ENCODE assay signal across 9 cellular contexts in the genomic region with DNA sequence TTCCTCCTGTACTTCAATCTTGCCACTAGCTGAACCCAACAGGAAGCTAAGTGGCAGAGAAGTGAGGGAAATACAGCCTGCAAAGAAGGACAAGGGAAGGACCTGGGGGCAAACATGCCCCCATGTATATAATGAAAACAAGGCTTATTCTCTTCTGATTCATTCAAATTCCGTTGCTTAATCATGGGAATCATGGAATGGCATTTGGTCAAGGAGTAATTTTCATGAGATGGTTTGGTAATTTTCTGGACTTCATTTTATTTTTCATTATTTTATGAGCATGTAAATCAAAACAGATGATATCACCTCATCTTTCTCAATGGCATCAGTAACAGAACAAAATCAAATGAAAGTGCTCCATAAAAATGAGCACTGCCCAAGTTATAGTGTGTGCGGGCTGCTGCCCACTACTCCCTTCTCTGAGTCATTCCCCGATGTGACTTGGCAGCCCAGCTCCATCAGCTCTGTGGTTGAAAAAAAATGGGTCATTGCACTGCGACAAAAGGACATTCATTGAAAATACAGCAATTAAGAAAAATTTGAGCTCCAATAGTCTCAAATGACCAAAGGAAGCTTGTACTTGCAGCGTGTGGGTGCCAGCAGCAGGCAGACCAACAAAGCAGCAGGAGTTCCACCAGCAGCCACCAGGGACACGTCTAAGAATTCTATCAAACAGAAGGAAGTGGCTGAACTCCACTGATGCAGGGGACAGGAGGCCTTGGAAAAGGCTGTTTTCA.
DNase-seq lines count a peak whose midpoint lies in the region; ATAC-seq and TF ChIP-seq lines count a peak whose summit lies in the region.
"Had no signal": no experiment of that assay in that cellular context is flagged by ENCODE, and none has a peak within 500 bp of the region (broad histone marks: within the 10 kb centered on the region; RNA-seq: fewer than 3 reads in every experiment).

No MANE protein-coding gene starts in this region.

- no peak overlapping the region for H3K27ac Mint-ChIP-seq in activated CD4-positive, alpha-beta T cell treated with anti-CD3 and anti-CD28 coated beads, Interleukin-2, amount 10 ng/mL, durations not matched to agents 7 days and 5 days
- no peak overlapping the region for H3K27ac Mint-ChIP-seq in glutamatergic neuron (ENCODE audit: unreplicated experiment)

- TF ChIP-seq POLR2A in gastroesophageal sphincter (IDR thresholded peaks at IDR 0.05) = no peak

- ATAC-seq in HG02840 (IDR thresholded peaks at IDR 0.05; ENCODE audit: low FRiP score, unreplicated experiment) (no peak), gastroesophageal sphincter (no peak), HG02678 (IDR thresholded peaks at IDR 0.05; ENCODE audit: unreplicated experiment) (no peak)
- ATAC-seq: Panc1 had no signal

- no peaks in the 10 kb centered on the region for H3K27me3 Mint-ChIP-seq in activated CD4-positive, alpha-beta T cell treated with anti-CD3 and anti-CD28 coated beads, Interleukin-2, amount 10 ng/mL, durations not matched to agents 7 days and 5 days
- no peaks in the 10 kb centered on the region for H3K27me3 Mint-ChIP-seq in glutamatergic neuron (ENCODE audit: unreplicated experiment)

- no peaks in the 10 kb centered on the region for H3K9me3 ChIP-seq in gastroesophageal sphincter

- no peak overlapping the region for H3K4me3 Mint-ChIP-seq in activated CD4-positive, alpha-beta T cell treated with anti-CD3 and anti-CD28 coated beads, Interleukin-2, amount 10 ng/mL, durations not matched to agents 7 days and 5 days
- H3K4me3 Mint-ChIP-seq in glutamatergic neuron (ENCODE audit: unreplicated experiment) = no peak overlapping the region

- H3K4me1 ChIP-seq in gastroesophageal sphincter = peaks cover 0 to 11% (median 5%) of the 10 kb centered on the region in 3 donors

- CTCF ChIA-PET in activated CD4-positive, alpha-beta T cell treated with anti-CD3 and anti-CD28 coated beads, Interleukin-2, amount 10 ng/mL, durations not matched to agents 7 days and 5 days (lab: Charles Lee) = interaction anchor here (1.1 to 3.4 kb wide), 2 partner anchors 11 to 16 kb away, joined by 4 to 7 read pairs; no protein-coding TSS in a partner anchor

- DNase-seq in DMS53 treated with DMSO at 0.1 percent for 48 hours (lab: John Stamatoyannopoulos, UW; ENCODE audit: unreplicated experiment) (peak; percentile 4), glutamatergic neuron (peak; percentile 59), renal cortical epithelial cell (ENCODE audit: low read depth) (peak; percentile 94)
- peak; percentile 26 for DNase-seq in activated CD4-positive, alpha-beta T cell treated with anti-CD3 and anti-CD28 coated beads, Interleukin-2, amount 10 ng/mL, durations not matched to agents 7 days and 5 days

- H3K4me1 Mint-ChIP-seq in activated CD4-positive, alpha-beta T cell treated with anti-CD3 and anti-CD28 coated beads, Interleukin-2, amount 10 ng/mL, durations not matched to agents 7 days and 5 days = peaks cover 8% of the 10 kb centered on the region
- H3K4me1 Mint-ChIP-seq in glutamatergic neuron (ENCODE audit: low read depth, unreplicated experiment) = no peaks in the 10 kb centered on the region

- TF ChIP-seq CTCF in glutamatergic neuron (IDR thresholded peaks at IDR 0.05; ENCODE audit: partially characterized antibody, unreplicated experiment) (peak; percentile 83), gastroesophageal sphincter (IDR thresholded peaks at IDR 0.05) (peak in 2 of 4 experiments; percentile 15 to 41)

- POLR2A ChIA-PET in activated CD4-positive, alpha-beta T cell treated with anti-CD3 and anti-CD28 coated beads, Interleukin-2, amount 10 ng/mL, durations not matched to agents 7 days and 5 days (lab: Charles Lee) = no interaction called here

- WGBS in gastroesophageal sphincter (ENCODE audit: low coverage in 1 of 2), 2 donors = 59 to 79% methylated on average over 3 to 5 of the region's 6 CpGs

- no peak; the same call in 1 of the 2 replicates for TF ChIP-seq RAD21 in Ishikawa (IDR thresholded peaks at IDR 0.05; ENCODE audit: low read depth)

- no peaks in the 10 kb centered on the region for H3K27me3 ChIP-seq in gastroesophageal sphincter

- no peak overlapping the region for H3K27ac ChIP-seq in gastroesophageal sphincter

- peak; percentile 52; the same call in 1 of the 2 replicates for TF ChIP-seq EP300 in Ishikawa (IDR thresholded peaks at IDR 0.05; ENCODE audit: borderline replicate concordance)
- TF ChIP-seq EP300 in gastroesophageal sphincter (IDR thresholded peaks at IDR 0.05) = no peak

- peaks cover 3% of the 10 kb centered on the region for H3K36me3 Mint-ChIP-seq in activated CD4-positive, alpha-beta T cell treated with anti-CD3 and anti-CD28 coated beads, Interleukin-2, amount 10 ng/mL, durations not matched to agents 7 days and 5 days (ENCODE audit: low read depth)
- no peaks in the 10 kb centered on the region for H3K36me3 Mint-ChIP-seq in glutamatergic neuron (ENCODE audit: unreplicated experiment)

- H3K4me3 ChIP-seq in gastroesophageal sphincter = no peak overlapping the region

- H3K36me3 ChIP-seq in gastroesophageal sphincter = no peaks in the 10 kb centered on the region

- H3K9me3 Mint-ChIP-seq in activated CD4-positive, alpha-beta T cell treated with anti-CD3 and anti-CD28 coated beads, Interleukin-2, amount 10 ng/mL, durations not matched to agents 7 days and 5 days = peaks cover 2% of the 10 kb centered on the region
- peaks cover 2% of the 10 kb centered on the region for H3K9me3 Mint-ChIP-seq in glutamatergic neuron (ENCODE audit: unreplicated experiment)

TF ChIP-seq in Ishikawa, 13 proteins besides CTCF, POLR2A, EP300 and RAD21:
- TF ChIP-seq TEAD4 (IDR thresholded peaks at IDR 0.05) = peak; percentile 37; the same call in 1 of the 2 replicates
- TF ChIP-seq, protein P1, sequence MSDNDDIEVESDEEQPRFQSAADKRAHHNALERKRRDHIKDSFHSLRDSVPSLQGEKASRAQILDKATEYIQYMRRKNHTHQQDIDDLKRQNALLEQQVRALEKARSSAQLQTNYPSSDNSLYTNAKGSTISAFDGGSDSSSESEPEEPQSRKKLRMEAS (IDR thresholded peaks at IDR 0.05) = no peak
- TF ChIP-seq FOXM1 (IDR thresholded peaks at IDR 0.05; ENCODE audit: borderline replicate concordance, low read depth) = peak; percentile 35; the same call in 1 of the 2 replicates
- TF ChIP-seq EGR1 (IDR thresholded peaks at IDR 0.05) = no peak
- TF ChIP-seq TCF12 (IDR thresholded peaks at IDR 0.05; ENCODE audit: low read depth) = peak; percentile 66
- TF ChIP-seq, protein P2, sequence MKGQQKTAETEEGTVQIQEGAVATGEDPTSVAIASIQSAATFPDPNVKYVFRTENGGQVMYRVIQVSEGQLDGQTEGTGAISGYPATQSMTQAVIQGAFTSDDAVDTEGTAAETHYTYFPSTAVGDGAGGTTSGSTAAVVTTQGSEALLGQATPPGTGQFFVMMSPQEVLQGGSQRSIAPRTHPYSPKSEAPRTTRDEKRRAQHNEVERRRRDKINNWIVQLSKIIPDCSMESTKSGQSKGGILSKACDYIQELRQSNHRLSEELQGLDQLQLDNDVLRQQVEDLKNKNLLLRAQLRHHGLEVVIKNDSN (IDR thresholded peaks at IDR 0.05) = no peak
- TF ChIP-seq, protein P3, sequence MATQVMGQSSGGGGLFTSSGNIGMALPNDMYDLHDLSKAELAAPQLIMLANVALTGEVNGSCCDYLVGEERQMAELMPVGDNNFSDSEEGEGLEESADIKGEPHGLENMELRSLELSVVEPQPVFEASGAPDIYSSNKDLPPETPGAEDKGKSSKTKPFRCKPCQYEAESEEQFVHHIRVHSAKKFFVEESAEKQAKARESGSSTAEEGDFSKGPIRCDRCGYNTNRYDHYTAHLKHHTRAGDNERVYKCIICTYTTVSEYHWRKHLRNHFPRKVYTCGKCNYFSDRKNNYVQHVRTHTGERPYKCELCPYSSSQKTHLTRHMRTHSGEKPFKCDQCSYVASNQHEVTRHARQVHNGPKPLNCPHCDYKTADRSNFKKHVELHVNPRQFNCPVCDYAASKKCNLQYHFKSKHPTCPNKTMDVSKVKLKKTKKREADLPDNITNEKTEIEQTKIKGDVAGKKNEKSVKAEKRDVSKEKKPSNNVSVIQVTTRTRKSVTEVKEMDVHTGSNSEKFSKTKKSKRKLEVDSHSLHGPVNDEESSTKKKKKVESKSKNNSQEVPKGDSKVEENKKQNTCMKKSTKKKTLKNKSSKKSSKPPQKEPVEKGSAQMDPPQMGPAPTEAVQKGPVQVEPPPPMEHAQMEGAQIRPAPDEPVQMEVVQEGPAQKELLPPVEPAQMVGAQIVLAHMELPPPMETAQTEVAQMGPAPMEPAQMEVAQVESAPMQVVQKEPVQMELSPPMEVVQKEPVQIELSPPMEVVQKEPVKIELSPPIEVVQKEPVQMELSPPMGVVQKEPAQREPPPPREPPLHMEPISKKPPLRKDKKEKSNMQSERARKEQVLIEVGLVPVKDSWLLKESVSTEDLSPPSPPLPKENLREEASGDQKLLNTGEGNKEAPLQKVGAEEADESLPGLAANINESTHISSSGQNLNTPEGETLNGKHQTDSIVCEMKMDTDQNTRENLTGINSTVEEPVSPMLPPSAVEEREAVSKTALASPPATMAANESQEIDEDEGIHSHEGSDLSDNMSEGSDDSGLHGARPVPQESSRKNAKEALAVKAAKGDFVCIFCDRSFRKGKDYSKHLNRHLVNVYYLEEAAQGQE (IDR thresholded peaks at IDR 0.05; ENCODE audit: low read depth) = no peak
- TF ChIP-seq CREB1 (IDR thresholded peaks at IDR 0.05; ENCODE audit: low read depth) = no peak
- TF ChIP-seq ZBTB7A (IDR thresholded peaks at IDR 0.05; ENCODE audit: low read depth) = no peak
- TF ChIP-seq TAF1 (IDR thresholded peaks at IDR 0.05; ENCODE audit: low read depth) = no peak
- TF ChIP-seq YY1 (IDR thresholded peaks at IDR 0.05; ENCODE audit: low read depth) = no peak
- peak; percentile 77 for TF ChIP-seq NFIC (IDR thresholded peaks at IDR 0.05)
- no peak for TF ChIP-seq CEBPB (IDR thresholded peaks at IDR 0.05)

Comparison
In these comparisons a context has a peak if more than half of its experiments do, and no peak if none do; other contexts are left out.
1. DNase-seq: peak in every context shown above with its lines; median percentile 94 in renal cortical epithelial cell; 59 in glutamatergic neuron; 26 in activated CD4-positive, alpha-beta T cell treated with anti-CD3 and anti-CD28 coated beads, Interleukin-2, amount 10 ng/mL, durations not matched to agents 7 days and 5 days; 4 in DMS53 treated with DMSO at 0.1 percent for 48 hours.